ENCODE assay signal across 8 cellular contexts in the genomic region with DNA sequence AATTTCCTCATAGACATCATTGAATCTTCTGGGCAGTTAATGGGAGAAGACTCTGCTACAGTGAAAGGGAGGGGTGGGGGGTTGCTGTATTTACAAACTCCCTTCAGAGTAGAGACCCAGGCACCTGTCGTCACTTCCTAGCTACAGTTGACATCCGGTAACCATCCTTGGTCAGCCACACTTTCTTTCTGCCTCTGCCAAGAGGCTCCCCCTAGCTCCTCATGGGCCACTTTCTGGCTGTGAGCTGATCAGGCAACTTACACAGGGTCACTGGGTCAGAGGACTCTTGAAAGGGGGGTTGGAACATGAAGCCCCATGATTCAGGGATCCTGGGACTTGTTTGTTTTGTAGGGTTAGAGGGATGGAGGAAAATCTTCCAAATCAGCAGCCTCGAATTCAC. TPM values are rescaled to one million over a fixed set of nuclear protein-coding genes. Genes with fewer than 3 reads are reported as not detected.
DNase-seq lines count a peak whose midpoint lies in the region; ATAC-seq and TF ChIP-seq lines count a peak whose summit lies in the region.

No MANE protein-coding gene starts in this region.

- CTCF ChIA-PET in GM10248 (lab: Yijun Ruan, JAX), result interaction anchor here (0.9 to 2.2 kb wide), 4 partner anchors 9 to 171 kb away, joined by 4 to 13 read pairs (median 5); no protein-coding TSS in a partner anchor

- H3K9ac ChIP-seq in mucosa of stomach (ENCODE audit: low read length), result peak overlapping the region; percentile 68

- H3K4me1 Mint-ChIP-seq in activated naive CD4-positive, alpha-beta T cell treated with anti-CD3 and anti-CD28 coated beads, Interleukin-2, amount 50 U/mL, for 24 hours, result peaks cover 65% of the 10 kb centered on the region

- H3K27ac Mint-ChIP-seq in activated naive CD4-positive, alpha-beta T cell treated with anti-CD3 and anti-CD28 coated beads, Interleukin-2, amount 50 U/mL, for 24 hours, result peak overlapping the region; percentile 96

- no peak for TF ChIP-seq CTCF in GM10248 (IDR thresholded peaks at IDR 0.05; ENCODE audit: control extremely low read depth, extremely low read depth, low read depth, missing control alignments)
- TF ChIP-seq CTCF in uterus (IDR thresholded peaks at IDR 0.05), result no peak

- peak; percentile 68 for DNase-seq in GM10248 (ENCODE audit: extremely low spot score)
- DNase-seq in NCI-H510A treated with DMSO at 0.1 percent for 48 hours (lab: John Stamatoyannopoulos, UW), result peak; percentile 28
- no peak for DNase-seq in uterus
- DNase-seq in SKM-1 treated with dmso at 0.1 percent for 144 hours (lab: John Stamatoyannopoulos, UW; ENCODE audit: unreplicated experiment), result no peak

- POLR2A ChIA-PET in GM10248 (lab: Yijun Ruan, JAX), result no interaction called here

- H3K9me3 Mint-ChIP-seq in activated naive CD4-positive, alpha-beta T cell treated with anti-CD3 and anti-CD28 coated beads, Interleukin-2, amount 50 U/mL, for 24 hours, result no peaks in the 10 kb centered on the region

- peak overlapping the region; percentile 67 for H3K4me3 ChIP-seq in mucosa of stomach (ENCODE audit: low read length)
- peak overlapping the region in 1 of 2 donors; percentile 75 for H3K4me3 ChIP-seq in uterus

- H3K36me3 ChIP-seq in mucosa of stomach (ENCODE audit: control insufficient read depth, insufficient read depth, low read length) (peaks cover 1% of the 10 kb centered on the region), uterus (no peaks in the 10 kb centered on the region)

- intact Hi-C loops in uterus (cut with DNase I; ENCODE audit: low total_unique reads), result no loop called here

- H3K27me3 Mint-ChIP-seq in activated naive CD4-positive, alpha-beta T cell treated with anti-CD3 and anti-CD28 coated beads, Interleukin-2, amount 50 U/mL, for 24 hours, result no peaks in the 10 kb centered on the region

- TF ChIP-seq POLR2A in uterus (IDR thresholded peaks at IDR 0.05), result no peak

- H3K27me3 ChIP-seq in mucosa of stomach (ENCODE audit: control insufficient read depth, insufficient read depth, low read length) (no peaks in the 10 kb centered on the region), uterus (no peaks in the 10 kb centered on the region)

- peak overlapping the region; percentile 96 for H3K4me3 Mint-ChIP-seq in activated naive CD4-positive, alpha-beta T cell treated with anti-CD3 and anti-CD28 coated beads, Interleukin-2, amount 50 U/mL, for 24 hours

- H3K27ac ChIP-seq in uterus, result peak overlapping the region; percentile 68 to 82

- ATAC-seq in GM18519 (IDR thresholded peaks at IDR 0.05; ENCODE audit: low FRiP score, unreplicated experiment) (no peak), HG03095 (IDR thresholded peaks at IDR 0.05; ENCODE audit: unreplicated experiment) (no peak)

- peaks cover 38% of the 10 kb centered on the region for H3K4me1 ChIP-seq in mucosa of stomach (ENCODE audit: control insufficient read depth, insufficient read depth, low read length)
- peaks cover 0 to 8% of the 10 kb centered on the region in 2 donors for H3K4me1 ChIP-seq in uterus

- H3K9me3 ChIP-seq in mucosa of stomach (ENCODE audit: control insufficient read depth, low read length), result no peaks in the 10 kb centered on the region
- H3K9me3 ChIP-seq in uterus, result no peaks in the 10 kb centered on the region

- peaks cover 6% of the 10 kb centered on the region for H3K36me3 Mint-ChIP-seq in activated naive CD4-positive, alpha-beta T cell treated with anti-CD3 and anti-CD28 coated beads, Interleukin-2, amount 50 U/mL, for 24 hours

RNA-seq across cellular contexts. Expression of a gene that starts 1.2 kb away (rescaled TPM):
- 10 to 100 TPM in 2 of 4 donors, 1 to 10 TPM in 2; 3.1 to 52.6 (median 16.7) TPM for total RNA-seq in uterus

RNA-seq across cellular contexts. Expression of a gene that starts 30.7 kb away (rescaled TPM):
- total RNA-seq in uterus, result 100 to 1,000 TPM in 1 of 4 donors, 10 to 100 TPM in 2, 1 to 10 TPM in 1; 8.5 to 161 (median 28.1) TPM

RNA-seq across cellular contexts. Expression of a gene that starts 39.5 kb away (rescaled TPM):
- total RNA-seq in uterus, result 1 to 10 TPM in 1 of 4 donors, under 1 TPM in 1, not detected in 2; 0.41 to 1.6 TPM

Comparison
In these comparisons a context has a peak if more than half of its experiments do, and no peak if none do; other contexts are left out.
1. DNase-seq: peak in GM10248 (single experiment) and NCI-H510A treated with DMSO at 0.1 percent for 48 hours (single experiment); none in uterus (0 of 2) and SKM-1 treated with dmso at 0.1 percent for 144 hours (single experiment).